Comparison of ENCODE assay signal across 9 cellular contexts in the genomic region with DNA sequence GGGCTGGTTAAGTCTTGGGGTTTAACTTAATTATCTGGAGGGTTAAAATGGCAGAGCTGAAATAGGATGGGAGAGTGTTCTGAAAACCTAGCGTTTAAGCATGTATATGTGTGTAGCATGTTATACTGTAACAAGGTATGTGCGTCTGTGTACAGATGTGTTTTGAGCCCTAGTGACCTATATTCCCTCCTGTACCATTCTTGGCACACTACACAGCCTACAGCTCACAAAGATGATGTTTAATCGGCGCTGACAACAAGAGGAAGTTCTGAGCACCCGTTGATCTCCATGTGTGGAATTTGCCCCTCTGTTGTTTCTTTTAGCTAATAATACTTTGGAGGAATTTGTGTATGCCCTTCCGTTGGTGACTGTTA. TPM values are rescaled to one million over a fixed set of nuclear protein-coding genes. Genes with fewer than 3 reads are reported as not detected.
A peak's percentile ranks its signal among the peaks of the same experiment; 100 is the strongest.
DNase-seq lines count a peak whose midpoint lies in the region; ATAC-seq, FAIRE-seq and TF ChIP-seq lines count a peak whose summit lies in the region.
"Had no signal": no experiment of that assay in that cellular context is flagged by ENCODE, and none has a peak within 500 bp of the region (broad histone marks: within the 10 kb centered on the region; RNA-seq: fewer than 3 reads in every experiment).

No MANE protein-coding gene starts in this region.

- no peaks in the 10 kb centered on the region for H3K79me2 ChIP-seq in astrocyte (ENCODE audit: insufficient read depth, low read length)
- no peaks in the 10 kb centered on the region for H3K79me2 ChIP-seq in HepG2 (ENCODE audit: insufficient read depth, low read length)

- no peak overlapping the region for H3K27ac Mint-ChIP-seq in activated naive CD4-positive, alpha-beta T cell treated with anti-CD3 and anti-CD28 coated beads, Interleukin-2, amount 10 ng/mL, durations not matched to agents 7 days and 5 days
- H3K27ac Mint-ChIP-seq in astrocyte (ENCODE audit: unreplicated experiment) = peak overlapping the region; percentile 76

- peaks cover 15% of the 10 kb centered on the region for H3K4me1 ChIP-seq in astrocyte (ENCODE audit: insufficient read depth, low read length)
- H3K4me1 ChIP-seq in HepG2 (ENCODE audit: insufficient read depth, low read length) = peaks cover 35% of the 10 kb centered on the region
- peaks cover 4 to 26% (median 11%) of the 10 kb centered on the region in 4 donors for H3K4me1 ChIP-seq in upper lobe of left lung

- H4K20me1 ChIP-seq in astrocyte (ENCODE audit: insufficient read depth, low read length) (no peaks in the 10 kb centered on the region), HepG2 (ENCODE audit: insufficient read depth, low read length) (no peaks in the 10 kb centered on the region)

- TF ChIP-seq POLR2A in HepG2 (IDR thresholded peaks at IDR 0.05; ENCODE audit: insufficient read depth in 1 of 2, low read depth in 2 of 2, low read length in 2 of 2) (no peak), upper lobe of left lung (IDR thresholded peaks at IDR 0.05) (no peak)

- H3K9me3 Mint-ChIP-seq in activated naive CD4-positive, alpha-beta T cell treated with anti-CD3 and anti-CD28 coated beads, Interleukin-2, amount 10 ng/mL, durations not matched to agents 7 days and 5 days = no peaks in the 10 kb centered on the region
- H3K9me3 Mint-ChIP-seq in astrocyte (ENCODE audit: unreplicated experiment) = no peaks in the 10 kb centered on the region

- H3K36me3 Mint-ChIP-seq in activated naive CD4-positive, alpha-beta T cell treated with anti-CD3 and anti-CD28 coated beads, Interleukin-2, amount 10 ng/mL, durations not matched to agents 7 days and 5 days = no peaks in the 10 kb centered on the region
- H3K36me3 Mint-ChIP-seq in astrocyte (ENCODE audit: low read depth, unreplicated experiment) = peaks cover 5% of the 10 kb centered on the region

- CTCF ChIA-PET in activated naive CD4-positive, alpha-beta T cell treated with anti-CD3 and anti-CD28 coated beads, Interleukin-2, amount 10 ng/mL, durations not matched to agents 7 days and 5 days (lab: Charles Lee) = interaction anchor here (1.0 to 5.3 kb wide), 4 partner anchors 20 to 211 kb away, joined by 3 to 87 read pairs (median 14); no protein-coding TSS in a partner anchor
- CTCF ChIA-PET in HepG2 (lab: Yijun Ruan, JAX; ENCODE audit: low intra/inter-chr PET ratio, low total read pairs) = no interaction called here

- no peak for DNase-seq in activated naive CD4-positive, alpha-beta T cell treated with anti-CD3 and anti-CD28 coated beads, Interleukin-2, amount 10 ng/mL, durations not matched to agents 7 days and 5 days
- no peak for DNase-seq in activated naive CD4-positive, alpha-beta T cell treated with Interleukin-2 at 50 U/mL for 16 hours
- DNase-seq in astrocyte (ENCODE audit: low read depth) (no peak), HepG2 (ENCODE audit: low spot score) (peak; percentile 45), upper lobe of left lung (no peak), RKO (ENCODE audit: low spot score) (no peak)
- DNase-seq in activated CD4-positive, CD25-positive, alpha-beta regulatory T cell (lab: John Stamatoyannopoulos, UW) = no peak

- H3K36me3 ChIP-seq in astrocyte (ENCODE audit: insufficient read depth, low read length) (no peaks in the 10 kb centered on the region), HepG2 (replicated peaks in 1 of 2; ENCODE audit: control insufficient read depth in 1 of 2, insufficient read depth in 2 of 2, low read length in 2 of 2) (no peaks in the 10 kb centered on the region), upper lobe of left lung (no peaks in the 10 kb centered on the region)

- H2AFZ ChIP-seq in astrocyte (ENCODE audit: low read depth, low read length) (no peak overlapping the region), HepG2 (ENCODE audit: low read length) (no peak overlapping the region)

- peaks cover 23% of the 10 kb centered on the region for H3K27me3 Mint-ChIP-seq in activated naive CD4-positive, alpha-beta T cell treated with anti-CD3 and anti-CD28 coated beads, Interleukin-2, amount 10 ng/mL, durations not matched to agents 7 days and 5 days
- no peaks in the 10 kb centered on the region for H3K27me3 Mint-ChIP-seq in astrocyte (ENCODE audit: low read depth, unreplicated experiment)

- TF ChIP-seq EP300 in HepG2 (IDR thresholded peaks at IDR 0.05; ENCODE audit: low read depth in 2 of 2, low read length in 2 of 2) = no peak
- TF ChIP-seq EP300 in HepG2 (CRISPR knock-in tag; IDR thresholded peaks at IDR 0.05; ENCODE audit: borderline replicate concordance) = no peak
- no peak for TF ChIP-seq EP300 in upper lobe of left lung (IDR thresholded peaks at IDR 0.05)

- H3K4me3 Mint-ChIP-seq in activated naive CD4-positive, alpha-beta T cell treated with anti-CD3 and anti-CD28 coated beads, Interleukin-2, amount 10 ng/mL, durations not matched to agents 7 days and 5 days = peak overlapping the region; percentile 84
- H3K4me3 Mint-ChIP-seq in astrocyte (ENCODE audit: unreplicated experiment) = peak overlapping the region; percentile 95

- no peak for TF ChIP-seq RAD21 in HepG2 (CRISPR knock-in tag; IDR thresholded peaks at IDR 0.05)

- peak; percentile 34 for ATAC-seq in HepG2
- ATAC-seq in upper lobe of left lung (ENCODE audit: low FRiP score in 2 of 2) = no peak
- ATAC-seq in HG03095 (IDR thresholded peaks at IDR 0.05; ENCODE audit: unreplicated experiment) = no peak
- ATAC-seq: Panc1 had no signal

- H3K4me3 ChIP-seq in astrocyte (ENCODE audit: insufficient read depth, low read depth, low read length) (peak overlapping the region; percentile 82), HepG2 (replicated peaks in 1 of 3; ENCODE audit: insufficient read depth in 1 of 3, low read depth in 2 of 3, low read length in 3 of 3) (peak overlapping the region in 1 of 3 experiments; percentile 67; a peak in 3 of 6 replicates), upper lobe of left lung (peak overlapping the region; percentile 55 to 79 (median 69))

- FAIRE-seq in astrocyte (lab: Jason Lieb, UNC) = no peak
- FAIRE-seq in HepG2 (lab: Jason Lieb, UNC) = peak; percentile 28

- TF ChIP-seq CTCF in astrocyte (IDR thresholded peaks at IDR 0.05; ENCODE audit: insufficient read depth, low read depth, low read length) = no peak
- no peak for TF ChIP-seq CTCF in HepG2 (CRISPR knock-in tag; IDR thresholded peaks at IDR 0.05)
- no peak for TF ChIP-seq CTCF in upper lobe of left lung (IDR thresholded peaks at IDR 0.05)

- H3K27me3 ChIP-seq in astrocyte (ENCODE audit: insufficient read depth, low read length) = no peaks in the 10 kb centered on the region
- peaks cover 0 to 21% of the 10 kb centered on the region in 2 experiments; a peak in 3 of 5 replicates for H3K27me3 ChIP-seq in HepG2 (ENCODE audit: control insufficient read depth in 1 of 2, insufficient read depth in 2 of 2, low read length in 2 of 2)
- H3K27me3 ChIP-seq in upper lobe of left lung = no peaks in the 10 kb centered on the region

- intact Hi-C loops in HepG2 (cut with micrococcal nuclease; ENCODE audit: unreplicated experiment) = no loop called here

- in situ Hi-C loops in HepG2 (cut with HindIII; ENCODE audit: extremely low pct_ligation_motif_present, low pct_unique_long_range_greater_than_20kb) = no loop called here

- H3K27ac ChIP-seq in astrocyte (ENCODE audit: low read depth, low read length) = no peak overlapping the region
- no peak overlapping the region for H3K27ac ChIP-seq in HepG2 (ENCODE audit: extremely low read length, insufficient read depth, low read length)
- H3K27ac ChIP-seq in upper lobe of left lung = peak overlapping the region; percentile 69 to 86 (median 74)

- H3K9me3 ChIP-seq in astrocyte (ENCODE audit: insufficient read depth, low read depth, low read length) (no peaks in the 10 kb centered on the region), HepG2 (ENCODE audit: low read length) (no peaks in the 10 kb centered on the region), upper lobe of left lung (no peaks in the 10 kb centered on the region)

- H3K4me2 ChIP-seq in astrocyte (ENCODE audit: low read length) = peak overlapping the region; percentile 100
- H3K4me2 ChIP-seq in HepG2 (ENCODE audit: low read depth, low read length) = peak overlapping the region; percentile 100

- peak overlapping the region; percentile 89 for H3K9ac ChIP-seq in astrocyte (ENCODE audit: low read length)
- H3K9ac ChIP-seq in HepG2 (ENCODE audit: insufficient read depth, low read depth, low read length) = no peak overlapping the region

- no TSS peak for BruUV-seq in HepG2 (replicated peaks; lab: Mats Ljungman, UMichigan)

- peaks cover 24% of the 10 kb centered on the region for H3K4me1 Mint-ChIP-seq in activated naive CD4-positive, alpha-beta T cell treated with anti-CD3 and anti-CD28 coated beads, Interleukin-2, amount 10 ng/mL, durations not matched to agents 7 days and 5 days
- peaks cover 12% of the 10 kb centered on the region for H3K4me1 Mint-ChIP-seq in astrocyte (ENCODE audit: low read depth, unreplicated experiment)

- POLR2A ChIA-PET in HepG2 (lab: Yijun Ruan, JAX) = no interaction called here

- 5% methylated on average over 6 of the region's 6 CpGs for WGBS in HepG2 (ENCODE audit: low lambda C conversion rate)
- 12% methylated on average over 6 of the region's 6 CpGs for WGBS in upper lobe of left lung, 2 donors

RNA-seq across cellular contexts. Expression of a gene that starts 1.4 kb away (rescaled TPM):
- total RNA-seq in astrocyte (19.1 and 21.3 TPM in 2 replicates), HepG2 (2016; rRNA removed; fragmentation: Illumina TruSeq; extraction: Trizol) (2.6 and 2.9 TPM in 2 replicates), upper lobe of left lung (10 to 100 TPM; 19.8 to 78.6 (median 44.9) TPM)
- total RNA-seq in HepG2 (2016; cell fraction: cytosol; rRNA removed; fragmentation: Illumina TruSeq; extraction: Trizol; ENCODE audit: low read depth) = 0.62 and 0.71 TPM in 2 replicates
- total RNA-seq in HepG2 (2016; cell fraction: insoluble cytoplasmic fraction; rRNA removed; fragmentation: Illumina TruSeq; extraction: Trizol) = 2.5 TPM in 2 replicates
- total RNA-seq in HepG2 (2016; cell fraction: membrane; rRNA removed; fragmentation: Illumina TruSeq; extraction: Trizol) = 0.96 and 0.99 TPM in 2 replicates
- 2.9 and 3.2 TPM in 2 replicates for total RNA-seq in HepG2 (2016; cell fraction: nucleus; rRNA removed; fragmentation: Illumina TruSeq; extraction: Trizol)
- polyA plus RNA-seq in HepG2 (2011; rRNA removed) = 1.4 and 1.8 TPM in 2 replicates
- polyA plus RNA-seq in HepG2 (2011; cell fraction: cytosol; rRNA removed) = 1.1 and 1.2 TPM in 2 replicates
- polyA plus RNA-seq in HepG2 (2011; cell fraction: nucleus; rRNA removed) = 1.3 TPM in 2 replicates
- polyA plus RNA-seq in HepG2 (2012) = 1.3 and 2.3 TPM in 2 replicates
- 0.12 and 0.16 TPM in 2 replicates for polyA plus RNA-seq in HepG2 (2016; cell fraction: cytosol; fragmentation: Illumina TruSeq; extraction: Trizol; ENCODE audit: low read depth)
- 1.6 and 2.0 TPM in 2 replicates for polyA plus RNA-seq in HepG2 (2016; cell fraction: insoluble cytoplasmic fraction; fragmentation: Illumina TruSeq; extraction: Trizol; ENCODE audit: low read depth)
- 0.38 and 0.58 TPM in 2 replicates for polyA plus RNA-seq in HepG2 (2016; cell fraction: membrane; fragmentation: Illumina TruSeq; extraction: Trizol; ENCODE audit: low read depth)
- polyA plus RNA-seq in HepG2 (2016; cell fraction: nucleus; fragmentation: Illumina TruSeq; extraction: Trizol; ENCODE audit: insufficient read depth, low read depth) = 1.9 and 2.5 TPM in 2 replicates
- polyA minus RNA-seq in HepG2 (2011; rRNA and poly(A)+ RNA removed; ENCODE audit: low replicate concordance) = 1.8 and 15.1 TPM in 2 replicates
- polyA minus RNA-seq in HepG2 (2011; cell fraction: cytosol; rRNA and poly(A)+ RNA removed) = 1.8 and 1.9 TPM in 2 replicates
- 4.6 and 7.1 TPM in 2 replicates for polyA minus RNA-seq in HepG2 (2011; cell fraction: nucleus; rRNA and poly(A)+ RNA removed)

Comparison
In these comparisons a context has a peak if more than half of its experiments do, and no peak if none do; other contexts are left out.
1. H3K27ac ChIP-seq: peak in upper lobe of left lung (4 of 4); none in astrocyte (single experiment) and HepG2 (single experiment).